Comparison of ENCODE assay signal across 2 cellular contexts in the genomic region with DNA sequence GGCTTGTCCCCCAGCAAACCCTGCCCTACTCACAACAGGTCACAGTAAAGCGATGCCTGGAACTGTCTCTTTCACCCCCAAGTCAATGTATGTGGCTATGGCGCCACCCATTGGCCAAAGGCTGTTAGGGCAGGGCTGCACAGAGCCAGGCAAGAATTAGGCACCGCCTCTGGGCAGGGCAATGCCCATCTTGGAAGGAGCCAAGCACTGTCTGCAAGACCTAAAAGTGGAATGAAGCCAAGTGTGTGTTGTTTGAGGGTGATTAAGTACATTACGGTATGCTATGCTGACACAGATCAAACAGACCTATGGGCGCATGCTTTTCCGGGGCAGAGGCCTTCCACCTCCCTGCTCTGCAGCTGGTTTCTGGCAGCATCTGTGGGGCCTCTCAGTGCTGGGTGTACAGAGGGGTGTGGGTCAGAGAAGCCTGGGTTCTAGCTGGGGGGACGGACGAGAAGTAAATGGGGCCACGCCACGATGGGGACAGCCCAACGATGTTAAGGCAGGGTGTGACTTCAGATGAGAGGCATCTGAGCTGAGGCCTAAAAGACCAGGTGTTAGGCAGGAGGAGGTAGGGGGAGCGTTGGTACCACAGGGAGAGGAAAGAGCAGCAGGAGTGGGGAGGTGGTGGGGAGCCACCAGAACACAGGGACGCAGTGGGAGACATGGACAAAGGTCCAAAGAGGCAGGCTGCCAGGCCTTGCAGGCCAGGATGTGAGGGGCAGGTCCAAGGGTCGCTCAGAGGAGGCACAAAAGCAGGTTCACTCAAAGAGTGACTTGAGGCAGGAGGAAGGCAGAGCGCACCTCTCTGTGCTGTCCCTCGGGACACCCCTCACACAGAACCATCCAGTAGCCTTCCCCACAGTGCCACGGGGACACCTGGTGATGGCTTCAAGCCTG.
TF ChIP-seq lines count a peak whose summit lies in the region.

No MANE protein-coding gene starts in this region.

TF ChIP-seq in HEK293T, 16 proteins besides CTCF, POLR2A, EP300 and RAD21 (continued from another document):
- TF ChIP-seq L3MBTL2 (conservative IDR thresholded peaks at IDR 0.05), result no peak
- TF ChIP-seq ZNF384 (IDR thresholded peaks at IDR 0.05), result no peak
- TF ChIP-seq LEF1 (IDR thresholded peaks at IDR 0.05; ENCODE audit: borderline replicate concordance), result no peak

TF ChIP-seq in neural cell, 6 proteins besides CTCF, POLR2A, EP300 and RAD21 (continued from another document):
- TF ChIP-seq, protein P1, sequence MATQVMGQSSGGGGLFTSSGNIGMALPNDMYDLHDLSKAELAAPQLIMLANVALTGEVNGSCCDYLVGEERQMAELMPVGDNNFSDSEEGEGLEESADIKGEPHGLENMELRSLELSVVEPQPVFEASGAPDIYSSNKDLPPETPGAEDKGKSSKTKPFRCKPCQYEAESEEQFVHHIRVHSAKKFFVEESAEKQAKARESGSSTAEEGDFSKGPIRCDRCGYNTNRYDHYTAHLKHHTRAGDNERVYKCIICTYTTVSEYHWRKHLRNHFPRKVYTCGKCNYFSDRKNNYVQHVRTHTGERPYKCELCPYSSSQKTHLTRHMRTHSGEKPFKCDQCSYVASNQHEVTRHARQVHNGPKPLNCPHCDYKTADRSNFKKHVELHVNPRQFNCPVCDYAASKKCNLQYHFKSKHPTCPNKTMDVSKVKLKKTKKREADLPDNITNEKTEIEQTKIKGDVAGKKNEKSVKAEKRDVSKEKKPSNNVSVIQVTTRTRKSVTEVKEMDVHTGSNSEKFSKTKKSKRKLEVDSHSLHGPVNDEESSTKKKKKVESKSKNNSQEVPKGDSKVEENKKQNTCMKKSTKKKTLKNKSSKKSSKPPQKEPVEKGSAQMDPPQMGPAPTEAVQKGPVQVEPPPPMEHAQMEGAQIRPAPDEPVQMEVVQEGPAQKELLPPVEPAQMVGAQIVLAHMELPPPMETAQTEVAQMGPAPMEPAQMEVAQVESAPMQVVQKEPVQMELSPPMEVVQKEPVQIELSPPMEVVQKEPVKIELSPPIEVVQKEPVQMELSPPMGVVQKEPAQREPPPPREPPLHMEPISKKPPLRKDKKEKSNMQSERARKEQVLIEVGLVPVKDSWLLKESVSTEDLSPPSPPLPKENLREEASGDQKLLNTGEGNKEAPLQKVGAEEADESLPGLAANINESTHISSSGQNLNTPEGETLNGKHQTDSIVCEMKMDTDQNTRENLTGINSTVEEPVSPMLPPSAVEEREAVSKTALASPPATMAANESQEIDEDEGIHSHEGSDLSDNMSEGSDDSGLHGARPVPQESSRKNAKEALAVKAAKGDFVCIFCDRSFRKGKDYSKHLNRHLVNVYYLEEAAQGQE (IDR thresholded peaks at IDR 0.05; ENCODE audit: borderline replicate concordance), result no peak
TF ChIP-seq in neural cell: peak in this region for 1.
